ENCODE assay signal across 1 cellular context in genomic region chr20:58603656-58604184, GRCh38.
TF ChIP-seq lines count a peak whose summit lies in the region.

No MANE protein-coding gene starts in this region.

TF ChIP-seq in SK-N-SH treated with all-trans-retinoic acid at 6 μM for 48 hours, 23 proteins besides CTCF, POLR2A, EP300 and RAD21 (continued from another document):
- TF ChIP-seq TSHZ2 (CRISPR knock-in tag; IDR thresholded peaks at IDR 0.05), result no peak
- no peak for TF ChIP-seq CREB5 (CRISPR knock-in tag; IDR thresholded peaks at IDR 0.05; ENCODE audit: low read depth)
- no peak for TF ChIP-seq SNAI2 (CRISPR knock-in tag; IDR thresholded peaks at IDR 0.05)
- TF ChIP-seq POU6F1 (CRISPR knock-in tag; IDR thresholded peaks at IDR 0.05; ENCODE audit: borderline replicate concordance, low read depth), result no peak
- no peak for TF ChIP-seq PATZ1 (CRISPR knock-in tag; IDR thresholded peaks at IDR 0.05; ENCODE audit: borderline replicate concordance)
- no peak for TF ChIP-seq ZC3H10 (CRISPR knock-in tag; IDR thresholded peaks at IDR 0.05)
- no peak for TF ChIP-seq ARNTL (CRISPR knock-in tag; IDR thresholded peaks at IDR 0.05; ENCODE audit: borderline replicate concordance, low read depth)
- TF ChIP-seq ZFP30 (CRISPR knock-in tag; IDR thresholded peaks at IDR 0.05), result no peak
- no peak for TF ChIP-seq CSRNP3 (CRISPR knock-in tag; IDR thresholded peaks at IDR 0.05)
- no peak for TF ChIP-seq TOX (CRISPR knock-in tag; IDR thresholded peaks at IDR 0.05; ENCODE audit: borderline replicate concordance)
- TF ChIP-seq BACH2 (CRISPR knock-in tag; IDR thresholded peaks at IDR 0.05; ENCODE audit: borderline replicate concordance), result no peak
- no peak for TF ChIP-seq ISL1 (CRISPR knock-in tag; IDR thresholded peaks at IDR 0.05)
- no peak for TF ChIP-seq ZFP3 (CRISPR knock-in tag; IDR thresholded peaks at IDR 0.05)
- no peak for TF ChIP-seq GLIS3 (CRISPR knock-in tag; IDR thresholded peaks at IDR 0.05)
- TF ChIP-seq ESRRG (CRISPR knock-in tag; IDR thresholded peaks at IDR 0.05), result no peak
- TF ChIP-seq ZNF8 (CRISPR knock-in tag; IDR thresholded peaks at IDR 0.05), result no peak
- TF ChIP-seq TCF4 (CRISPR knock-in tag; IDR thresholded peaks at IDR 0.05; ENCODE audit: borderline replicate concordance), result no peak
- no peak for TF ChIP-seq PPARA (CRISPR knock-in tag; IDR thresholded peaks at IDR 0.05; ENCODE audit: borderline replicate concordance)
- TF ChIP-seq RARB (CRISPR knock-in tag; IDR thresholded peaks at IDR 0.05), result no peak
